8 cellular contexts compared by ENCODE assay signal in the genomic region with DNA sequence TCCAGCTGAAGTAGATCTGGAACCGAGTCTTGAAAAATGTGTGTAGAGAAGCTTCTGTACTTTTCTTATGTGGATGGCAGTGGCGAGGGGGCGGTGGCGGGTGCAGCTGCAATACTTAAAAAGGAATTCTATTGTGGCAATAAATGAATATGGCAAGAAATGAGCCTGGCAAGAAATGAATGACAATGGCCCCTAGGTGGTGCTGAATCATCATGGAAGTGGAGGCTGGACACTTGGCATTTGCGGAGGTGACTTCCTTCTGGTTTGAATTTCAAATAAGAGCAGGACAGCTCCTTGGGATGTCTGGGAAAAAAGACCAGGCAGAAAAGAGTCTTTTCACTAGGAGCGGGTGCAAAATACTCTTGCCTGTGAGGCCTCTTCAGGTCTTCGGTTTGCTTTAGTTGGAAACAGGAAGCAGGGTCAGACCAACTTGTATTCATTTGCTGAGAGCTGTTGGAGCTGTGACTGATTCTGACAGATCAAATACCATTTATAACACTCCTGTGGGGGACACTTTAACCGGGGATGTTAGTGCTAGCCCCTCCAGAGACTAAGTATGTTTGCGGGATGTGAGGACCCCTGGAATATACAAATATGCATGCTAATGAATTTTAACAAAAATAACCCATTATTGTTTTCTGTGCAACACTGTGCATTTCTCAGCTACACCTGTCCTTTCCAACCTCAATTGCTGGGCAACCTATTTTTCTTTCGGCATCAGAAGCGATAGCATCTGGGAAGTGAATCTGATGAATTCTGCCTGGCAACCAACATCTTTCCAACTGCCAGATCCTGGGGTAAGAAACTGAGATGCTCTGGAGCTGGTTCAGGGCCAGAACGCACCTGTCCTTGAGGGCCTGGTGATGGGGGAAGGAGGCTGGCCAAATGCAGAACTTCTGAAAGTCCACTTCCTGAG. TPM values are rescaled to one million over a fixed set of nuclear protein-coding genes. Genes with fewer than 3 reads are reported as not detected.
DNase-seq lines count a peak whose midpoint lies in the region; ATAC-seq and TF ChIP-seq lines count a peak whose summit lies in the region.

No MANE protein-coding gene starts in this region.

- H3K4me3 ChIP-seq in MM.1S (ENCODE audit: low read length) (no peak overlapping the region), SJSA1 (no peak overlapping the region), left ventricle myocardium inferior (no peak overlapping the region)

- H3K9me3 ChIP-seq in MM.1S (replicated peaks; ENCODE audit: insufficient read depth, low read length) (no peaks in the 10 kb centered on the region), SJSA1 (replicated peaks) (no peaks in the 10 kb centered on the region), left ventricle myocardium inferior (replicated peaks) (no peaks in the 10 kb centered on the region)

- no peak overlapping the region for H3K27ac ChIP-seq in MM.1S (ENCODE audit: low read length)
- H3K27ac ChIP-seq in SJSA1 = no peak overlapping the region
- no peak overlapping the region for H3K27ac ChIP-seq in left ventricle myocardium inferior (replicated peaks)

- H3K9me2 ChIP-seq in MM.1S (replicated peaks; ENCODE audit: insufficient read depth, low read length) = no peaks in the 10 kb centered on the region

- no peaks in the 10 kb centered on the region for H4K20me1 ChIP-seq in MM.1S (ENCODE audit: insufficient read depth, low read length)

- peak; percentile 70 for TF ChIP-seq CTCF in MM.1S (IDR thresholded peaks at IDR 0.05; ENCODE audit: low read length)
- peak; percentile 81 for TF ChIP-seq CTCF in left ventricle myocardium inferior (IDR thresholded peaks at IDR 0.05; ENCODE audit: borderline replicate concordance)

- intact Hi-C loops in left ventricle myocardium inferior (cut with micrococcal nuclease) = loop anchor here (2.0 to 10.0 kb wide), 2 partner anchors 184 to 674 kb away; no protein-coding TSS in a partner anchor

- H3K9ac ChIP-seq in MM.1S (ENCODE audit: low read length) = no peak overlapping the region

- H3K4me1 ChIP-seq in MM.1S (ENCODE audit: low read length) (peaks cover 10% of the 10 kb centered on the region), SJSA1 (replicated peaks) (peaks cover 6% of the 10 kb centered on the region; the same call in 1 of the 2 replicates), left ventricle myocardium inferior (peaks cover 35% of the 10 kb centered on the region)

- H3K36me3 ChIP-seq in MM.1S (replicated peaks; ENCODE audit: insufficient read depth, low read length) (no peaks in the 10 kb centered on the region), SJSA1 (no peaks in the 10 kb centered on the region), left ventricle myocardium inferior (peaks cover 9% of the 10 kb centered on the region)

- H3F3A ChIP-seq in MM.1S (ENCODE audit: insufficient read depth, low read length) = no peaks in the 10 kb centered on the region

- no peak overlapping the region for H2AFZ ChIP-seq in MM.1S (ENCODE audit: low read length)

- DNase-seq in DMS79 (lab: John Stamatoyannopoulos, UW) (peak; percentile 68), MM.1S (peak; percentile 65), SJSA1 (ENCODE audit: low read depth in 1 of 2, low spot score in 2 of 2) (peak; percentile 60 to 63), amniotic epithelial cell (ENCODE audit: low read depth) (peak; percentile 65), left ventricle myocardium inferior (peak; percentile 31), pulmonary artery endothelial cell (ENCODE audit: low read depth, low spot score) (peak; percentile 44)

- peak; percentile 56 for ATAC-seq in GM21737 (IDR thresholded peaks at IDR 0.05; ENCODE audit: unreplicated experiment)
- no peak for ATAC-seq in activated CD4-positive, CD25-positive, alpha-beta regulatory T cell treated with anti-CD3 and anti-CD28 coated beads, Interleukin-2, amount 50 U/mL, for 24 hours

- no peaks in the 10 kb centered on the region for H3K79me2 ChIP-seq in MM.1S (ENCODE audit: low read length)

- no peak overlapping the region for H3K4me2 ChIP-seq in MM.1S (ENCODE audit: low read depth, low read length)

- H3K27me3 ChIP-seq in MM.1S (replicated peaks; ENCODE audit: insufficient read depth, low read length) (no peaks in the 10 kb centered on the region), SJSA1 (replicated peaks) (no peaks in the 10 kb centered on the region), left ventricle myocardium inferior (ENCODE audit: low read depth) (no peaks in the 10 kb centered on the region)

RNA-seq across cellular contexts. Expression of gene FASTKD2, which starts 35.4 kb away (rescaled TPM):
- total RNA-seq in SJSA1 (2014; rRNA removed; shearing (Covaris generic)) = 36.5 and 41.4 TPM in 2 replicates
- total RNA-seq in left ventricle myocardium inferior = 39.9 TPM
- 47.2 and 58.1 TPM in 2 replicates for total RNA-seq in pulmonary artery endothelial cell

RNA-seq across cellular contexts. Expression of gene MDH1B, which starts 35.6 kb away (rescaled TPM):
- 0.42 and 1.8 TPM in 2 replicates for total RNA-seq in SJSA1 (2014; rRNA removed; shearing (Covaris generic))
- total RNA-seq in left ventricle myocardium inferior (0.69 TPM), pulmonary artery endothelial cell (0.26 and 0.35 TPM in 2 replicates)
